ENCODE assay signal across 23 cellular contexts in genomic region chr14:88542857-88543795, GRCh38. TPM values are rescaled to one million over a fixed set of nuclear protein-coding genes. Genes with fewer than 3 reads are reported as not detected.
DNase-seq lines count a peak whose midpoint lies in the region; ATAC-seq, FAIRE-seq and TF ChIP-seq lines count a peak whose summit lies in the region.
"Had no signal": no experiment of that assay in that cellular context is flagged by ENCODE, and none has a peak within 500 bp of the region (broad histone marks: within the 10 kb centered on the region; RNA-seq: fewer than 3 reads in every experiment).

No MANE protein-coding gene starts in this region.

- H3K36me3 ChIP-seq in SJCRH30 = peaks cover 39% of the 10 kb centered on the region
- H3K36me3 ChIP-seq: ovary had no signal

- H3K27me3 ChIP-seq in SJCRH30 = no peaks in the 10 kb centered on the region
- H3K27me3 ChIP-seq: ovary, right atrium auricular region had no signal

- peaks cover 16% of the 10 kb centered on the region for H3K36me3 Mint-ChIP-seq in HFFc6 (ENCODE audit: low read depth)
- peaks cover 26% of the 10 kb centered on the region for H3K36me3 Mint-ChIP-seq in progenitor cell of endocrine pancreas (ENCODE audit: insufficient read depth)
- H3K36me3 Mint-ChIP-seq: natural killer cell treated with Interleukin-12 subunit alpha and Interleukin-12 subunit beta and Interleukin-15 and Interleukin-18, amount 100 ng/mL, for 72 hours; stimulated activated memory B cell treated with anti-CD40 and anti-IgM and Interleukin-4, amounts not matched to agents 10 μg/mL and 1 μg/mL and 100 μg/mL, for 72 hours had no signal

- H3K4me1 ChIP-seq in SJCRH30 = peaks cover 33% of the 10 kb centered on the region

- no peak for DNase-seq in HFFc6
- no peak for DNase-seq in SJCRH30
- DNase-seq in progenitor cell of endocrine pancreas (ENCODE audit: low spot score, unreplicated experiment) = no peak
- no peak for DNase-seq in GM13977 (ENCODE audit: low spot score)
- no peak for DNase-seq in sciatic nerve (ENCODE audit: low spot score)
- DNase-seq in SIG-M5 (lab: John Stamatoyannopoulos, UW) = no peak
- DNase-seq: activated CD4-positive, alpha-beta T cell treated with anti-CD3 and anti-CD28 coated beads for 4 hours; activated effector memory CD4-positive, alpha-beta T cell treated with anti-CD3 and anti-CD28 coated beads, Interleukin-2, amount 50 U/mL, for 16 hours; activated T-cell treated with anti-CD3 and anti-CD28 coated beads for 4 hours; central memory CD4-positive, alpha-beta T cell; EL; islet precursor cell; Kasumi-1; NCI-H187; ovary; stimulated activated CD4-positive, alpha-beta T cell treated with anti-CD3 and anti-CD28 coated beads, Interleukin-4, amount 100 ng/mL, for 4 hours; substantia nigra had no signal

- ATAC-seq in activated CD4-positive, CD25-positive, alpha-beta regulatory T cell treated with anti-CD3 and anti-CD28 coated beads, Interleukin-2, amount 50 U/mL, for 24 hours = no peak
- no peak for ATAC-seq in sciatic nerve
- ATAC-seq: GM12878; natural killer cell treated with Interleukin-12 subunit alpha and Interleukin-12 subunit beta and Interleukin-15 and Interleukin-18, amount 100 ng/mL, for 72 hours; stimulated activated memory B cell treated with anti-CD40 and anti-IgM and Interleukin-4, amounts not matched to agents 10 μg/mL and 1 μg/mL and 100 μg/mL, for 72 hours had no signal

- no peak overlapping the region for H3K4me3 ChIP-seq in SJCRH30
- H3K4me3 ChIP-seq: GM12878, ovary, right atrium auricular region had no signal

- FAIRE-seq in islet of Langerhans (lab: Jason Lieb, UNC) = peak; percentile 43
- FAIRE-seq: GM12878 had no signal

- H3K27me3 Mint-ChIP-seq in HFFc6 (ENCODE audit: insufficient read depth) (no peaks in the 10 kb centered on the region), progenitor cell of endocrine pancreas (no peaks in the 10 kb centered on the region)

- TF ChIP-seq CTCF in HFFc6 (IDR thresholded peaks at IDR 0.05) = no peak
- TF ChIP-seq CTCF in progenitor cell of endocrine pancreas (IDR thresholded peaks at IDR 0.05; ENCODE audit: unreplicated experiment) = no peak
- no peak for TF ChIP-seq CTCF in GM13977 (IDR thresholded peaks at IDR 0.05; ENCODE audit: extremely low read depth, insufficient read depth, missing control alignments)

- no peaks in the 10 kb centered on the region for H3K9me3 ChIP-seq in SJCRH30 (replicated peaks)
- H3K9me3 ChIP-seq: ovary, right atrium auricular region had no signal

- H3K9me3 Mint-ChIP-seq in HFFc6 = no peaks in the 10 kb centered on the region
- no peaks in the 10 kb centered on the region for H3K9me3 Mint-ChIP-seq in progenitor cell of endocrine pancreas (ENCODE audit: low read depth)
- H3K9me3 Mint-ChIP-seq: natural killer cell treated with Interleukin-12 subunit alpha and Interleukin-12 subunit beta and Interleukin-15 and Interleukin-18, amount 100 ng/mL, for 72 hours; stimulated activated memory B cell treated with anti-CD40 and anti-IgM and Interleukin-4, amounts not matched to agents 10 μg/mL and 1 μg/mL and 100 μg/mL, for 72 hours had no signal

- peak overlapping the region; percentile 7; the same call in 1 of the 2 replicates for H3K27ac ChIP-seq in SJCRH30
- H3K27ac ChIP-seq: ovary, right atrium auricular region had no signal

- peaks cover 36% of the 10 kb centered on the region for H3K4me1 Mint-ChIP-seq in HFFc6 (ENCODE audit: low read depth)
- H3K4me1 Mint-ChIP-seq in progenitor cell of endocrine pancreas (ENCODE audit: low read depth) = peaks cover 18% of the 10 kb centered on the region
- H3K4me1 Mint-ChIP-seq: stimulated activated memory B cell treated with anti-CD40 and anti-IgM and Interleukin-4, amounts not matched to agents 10 μg/mL and 1 μg/mL and 100 μg/mL, for 72 hours had no signal

- intact Hi-C loops in sciatic nerve (cut with DNase I) = loop anchor here (10.0 kb wide), 1 partner anchor 48 kb away; no protein-coding TSS in a partner anchor

- H3K4me3 Mint-ChIP-seq in HFFc6 (no peak overlapping the region), progenitor cell of endocrine pancreas (ENCODE audit: low read depth) (no peak overlapping the region)
- H3K4me3 Mint-ChIP-seq: natural killer cell treated with Interleukin-12 subunit alpha and Interleukin-12 subunit beta and Interleukin-15 and Interleukin-18, amount 100 ng/mL, for 72 hours; stimulated activated memory B cell treated with anti-CD40 and anti-IgM and Interleukin-4, amounts not matched to agents 10 μg/mL and 1 μg/mL and 100 μg/mL, for 72 hours had no signal

- H3K27ac Mint-ChIP-seq in HFFc6 (peak overlapping the region; percentile 64), progenitor cell of endocrine pancreas (peak overlapping the region; percentile 54)
- H3K27ac Mint-ChIP-seq: natural killer cell treated with Interleukin-12 subunit alpha and Interleukin-12 subunit beta and Interleukin-15 and Interleukin-18, amount 100 ng/mL, for 72 hours; stimulated activated memory B cell treated with anti-CD40 and anti-IgM and Interleukin-4, amounts not matched to agents 10 μg/mL and 1 μg/mL and 100 μg/mL, for 72 hours had no signal

- in situ Hi-C loops in GM13977 (cut with MboI; ENCODE audit: low pct_unique_long_range_greater_than_20kb, low sequenced_read_pairs, unreplicated experiment) = no loop called here

RNA-seq across cellular contexts. Expression of gene PTPN21, which starts 11.7 kb away (rescaled TPM):
- total RNA-seq in HFFc6 (2021; fragmentation: NEBNext Ultra II Directional; extraction: Animal tissue kit (Norgen Biotek cat#: 25700)) = 10 to 100 TPM; 22.0 to 25.9 (median 24.9) TPM
- 12.6 and 13.7 TPM in 2 replicates for total RNA-seq in SJCRH30 (2014; rRNA removed; shearing (Covaris generic))
- total RNA-seq in progenitor cell of endocrine pancreas (40.0 and 42.1 TPM in 2 replicates), sciatic nerve (55.7 TPM)

RNA-seq across cellular contexts. Expression of gene ZC3H14, which starts 19.7 kb away (rescaled TPM):
- 10 to 100 TPM; 56.4 to 65.1 (median 58.9) TPM for total RNA-seq in HFFc6 (2021; fragmentation: NEBNext Ultra II Directional; extraction: Animal tissue kit (Norgen Biotek cat#: 25700))
- total RNA-seq in SJCRH30 (2014; rRNA removed; shearing (Covaris generic)) = 67.6 and 78.0 TPM in 2 replicates
- total RNA-seq in progenitor cell of endocrine pancreas (102 and 116 TPM in 2 replicates), sciatic nerve (65.6 TPM)
